2 cellular contexts compared by ENCODE assay signal in the genomic region with DNA sequence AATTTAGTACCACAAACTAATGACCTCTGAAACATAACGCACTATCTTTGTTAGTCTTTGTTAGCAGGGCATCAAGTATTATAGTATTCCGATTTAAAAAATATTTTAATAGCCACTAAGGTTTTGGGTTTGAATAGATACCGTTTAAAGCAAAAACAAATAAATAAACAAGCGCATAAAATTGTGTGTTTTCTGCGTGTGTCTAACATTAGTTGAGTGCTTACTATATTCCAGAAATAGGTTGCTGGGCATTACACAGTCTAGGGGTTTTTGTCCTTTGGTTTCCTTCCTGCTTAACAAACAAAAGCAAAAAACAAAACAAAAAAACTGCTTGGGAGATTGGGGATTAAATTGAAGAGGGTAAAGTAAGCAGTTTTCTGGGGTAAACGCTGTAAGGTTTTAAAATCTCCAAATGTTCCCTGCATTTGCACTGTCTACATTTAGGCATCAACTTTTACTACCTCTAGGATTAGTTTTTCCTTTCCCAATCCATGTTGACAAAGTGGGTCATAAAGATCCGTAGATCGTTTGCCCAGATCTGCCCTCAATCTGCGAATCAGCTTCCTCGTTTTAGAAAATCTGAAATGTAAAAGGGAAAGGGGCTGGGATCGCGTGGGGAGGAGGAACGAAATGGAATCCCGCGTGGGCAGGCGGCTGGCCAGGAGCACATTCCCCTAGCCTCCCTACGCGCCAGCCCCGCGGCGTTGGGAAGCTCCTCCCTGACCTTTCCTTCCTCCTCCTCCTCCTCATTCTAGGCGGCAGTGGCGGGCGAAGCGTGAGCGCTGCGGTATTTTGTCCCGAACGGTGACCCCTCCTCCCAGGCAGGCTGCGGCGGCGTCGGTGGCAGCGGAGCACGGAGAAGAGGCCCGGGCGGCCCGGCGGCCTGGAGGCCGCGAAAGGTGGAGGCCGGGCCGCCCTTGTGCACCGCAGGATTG.
A peak's percentile ranks its signal among the peaks of the same experiment; 100 is the strongest.
TF ChIP-seq lines count a peak whose summit lies in the region.

A gene (plus strand): TSS at position 749 of the 935 bp plus-strand sequence. CDS start 382 bp downstream, outside the sequence.

TF ChIP-seq in SK-N-SH, 30 proteins besides CTCF, POLR2A, EP300 and RAD21 (continued from another document):
- peak; percentile 29; the same call in 1 of the 2 replicates for TF ChIP-seq POLR2AphosphoS5 (IDR thresholded peaks at IDR 0.05; ENCODE audit: low read depth, low read length)
- peak; percentile 29; the same call in 1 of the 2 replicates for TF ChIP-seq TCF12 (IDR thresholded peaks at IDR 0.05)
- TF ChIP-seq GATA2 (CRISPR knock-in tag; IDR thresholded peaks at IDR 0.05) = peak; percentile 47
- TF ChIP-seq CHD2 (IDR thresholded peaks at IDR 0.05; ENCODE audit: low read length, partially characterized antibody) = peak; percentile 68
- no peak for TF ChIP-seq SIN3A (IDR thresholded peaks at IDR 0.05; ENCODE audit: borderline replicate concordance, low read depth, low read length)
- no peak for TF ChIP-seq FOXM1 (IDR thresholded peaks at IDR 0.05; ENCODE audit: low read depth)
- 0 out of 2 replicates have a peak, but pooled peaks have one; percentile 59 for TF ChIP-seq TAF1 (IDR thresholded peaks at IDR 0.05; ENCODE audit: borderline replicate concordance, low read depth, low read length)
- no peak for TF ChIP-seq NFIC (IDR thresholded peaks at IDR 0.05; ENCODE audit: borderline replicate concordance)
- 0 out of 2 replicates have a peak, but pooled peaks have one; percentile 29 for TF ChIP-seq FOXJ3 (CRISPR knock-in tag; IDR thresholded peaks at IDR 0.05)
- TF ChIP-seq RXRA (IDR thresholded peaks at IDR 0.05; ENCODE audit: borderline replicate concordance, low read depth) = no peak
- no peak for TF ChIP-seq RFX5 (IDR thresholded peaks at IDR 0.05; ENCODE audit: low read length)

TF ChIP-seq in GM12878, 131 proteins besides CTCF, POLR2A, EP300 and RAD21 (continued from another document):
- TF ChIP-seq POU2F2 (IDR thresholded peaks at IDR 0.05; ENCODE audit: borderline replicate concordance, low read depth, low read length) (0 out of 3 replicates have a peak, but pooled peaks have one; percentile 21), NBN (IDR thresholded peaks at IDR 0.05) (peak; percentile 39; the same call in 1 of the 2 replicates), HCFC1 (IDR thresholded peaks at IDR 0.05; ENCODE audit: low read length) (no peak), SMC3 (IDR thresholded peaks at IDR 0.05; ENCODE audit: borderline replicate concordance, low read length) (peak; percentile 5; the same call in 1 of the 2 replicates), SP1 (IDR thresholded peaks at IDR 0.05; ENCODE audit: low read depth, low read length) (no peak), IKZF2 (IDR thresholded peaks at IDR 0.05) (peak; percentile 70 to 83; a peak in 3 of 4 replicates), NR2F1 (conservative IDR thresholded peaks at IDR 0.05) (peak; percentile 90), TCF7 (IDR thresholded peaks at IDR 0.05; ENCODE audit: borderline replicate concordance) (no peak), EGR1 (IDR thresholded peaks at IDR 0.05; ENCODE audit: borderline replicate concordance in 1 of 2, low read depth in 2 of 2, low read length in 2 of 2) (0 out of 3 replicates have a peak, but pooled peaks of 1 of the 2 experiments have one; percentile 31), IKZF1 (conservative IDR thresholded peaks at IDR 0.05) (peak; percentile 95), BHLHE40 (IDR thresholded peaks at IDR 0.05; ENCODE audit: borderline replicate concordance in 1 of 2, low read depth in 2 of 2, low read length in 1 of 2) (peak; percentile 45 to 64; a peak in 3 of 4 replicates), EED (IDR thresholded peaks at IDR 0.05; ENCODE audit: low read depth) (peak; percentile 80), RUNX3 (IDR thresholded peaks at IDR 0.05; ENCODE audit: low read length) (peak; percentile 50; the same call in 1 of the 2 replicates), ZNF24 (IDR thresholded peaks at IDR 0.05) (peak; percentile 52; the same call in 1 of the 2 replicates), TAF1 (IDR thresholded peaks at IDR 0.05; ENCODE audit: borderline replicate concordance, low read depth, low read length) (peak; percentile 37; the same call in 1 of the 2 replicates), CBX5 (IDR thresholded peaks at IDR 0.05; ENCODE audit: low read depth) (no peak; the same call in 1 of the 2 replicates)
- TF ChIP-seq, protein P1, sequence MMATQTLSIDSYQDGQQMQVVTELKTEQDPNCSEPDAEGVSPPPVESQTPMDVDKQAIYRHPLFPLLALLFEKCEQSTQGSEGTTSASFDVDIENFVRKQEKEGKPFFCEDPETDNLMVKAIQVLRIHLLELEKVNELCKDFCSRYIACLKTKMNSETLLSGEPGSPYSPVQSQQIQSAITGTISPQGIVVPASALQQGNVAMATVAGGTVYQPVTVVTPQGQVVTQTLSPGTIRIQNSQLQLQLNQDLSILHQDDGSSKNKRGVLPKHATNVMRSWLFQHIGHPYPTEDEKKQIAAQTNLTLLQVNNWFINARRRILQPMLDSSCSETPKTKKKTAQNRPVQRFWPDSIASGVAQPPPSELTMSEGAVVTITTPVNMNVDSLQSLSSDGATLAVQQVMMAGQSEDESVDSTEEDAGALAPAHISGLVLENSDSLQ (IDR thresholded peaks at IDR 0.05) = no peak
- TF ChIP-seq, protein P2, sequence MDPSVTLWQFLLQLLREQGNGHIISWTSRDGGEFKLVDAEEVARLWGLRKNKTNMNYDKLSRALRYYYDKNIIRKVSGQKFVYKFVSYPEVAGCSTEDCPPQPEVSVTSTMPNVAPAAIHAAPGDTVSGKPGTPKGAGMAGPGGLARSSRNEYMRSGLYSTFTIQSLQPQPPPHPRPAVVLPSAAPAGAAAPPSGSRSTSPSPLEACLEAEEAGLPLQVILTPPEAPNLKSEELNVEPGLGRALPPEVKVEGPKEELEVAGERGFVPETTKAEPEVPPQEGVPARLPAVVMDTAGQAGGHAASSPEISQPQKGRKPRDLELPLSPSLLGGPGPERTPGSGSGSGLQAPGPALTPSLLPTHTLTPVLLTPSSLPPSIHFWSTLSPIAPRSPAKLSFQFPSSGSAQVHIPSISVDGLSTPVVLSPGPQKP (IDR thresholded peaks at IDR 0.05; ENCODE audit: low read depth, low read length) = 0 out of 2 replicates have a peak, but pooled peaks have one; percentile 28
- TF ChIP-seq, protein P3, sequence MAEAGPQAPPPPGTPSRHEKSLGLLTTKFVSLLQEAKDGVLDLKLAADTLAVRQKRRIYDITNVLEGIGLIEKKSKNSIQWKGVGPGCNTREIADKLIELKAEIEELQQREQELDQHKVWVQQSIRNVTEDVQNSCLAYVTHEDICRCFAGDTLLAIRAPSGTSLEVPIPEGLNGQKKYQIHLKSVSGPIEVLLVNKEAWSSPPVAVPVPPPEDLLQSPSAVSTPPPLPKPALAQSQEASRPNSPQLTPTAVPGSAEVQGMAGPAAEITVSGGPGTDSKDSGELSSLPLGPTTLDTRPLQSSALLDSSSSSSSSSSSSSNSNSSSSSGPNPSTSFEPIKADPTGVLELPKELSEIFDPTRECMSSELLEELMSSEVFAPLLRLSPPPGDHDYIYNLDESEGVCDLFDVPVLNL (IDR thresholded peaks at IDR 0.05; ENCODE audit: low read depth, low read length) = no peak
TF ChIP-seq in GM12878: peak in this region for 14.
